13 cellular contexts compared by ENCODE assay signal in genomic region chr6:167119680-167120556, GRCh38. TPM values are rescaled to one million over a fixed set of nuclear protein-coding genes. Genes with fewer than 3 reads are reported as not detected.
A peak's percentile ranks its signal among the peaks of the same experiment; 100 is the strongest.
DNase-seq lines count a peak whose midpoint lies in the region; ATAC-seq and TF ChIP-seq lines count a peak whose summit lies in the region.
"Had no signal": no experiment of that assay in that cellular context is flagged by ENCODE, and none has a peak within 500 bp of the region (broad histone marks: within the 10 kb centered on the region; RNA-seq: fewer than 3 reads in every experiment).

No MANE protein-coding gene starts in this region.

- H3K36me3 Mint-ChIP-seq in activated naive CD8-positive, alpha-beta T cell = no peaks in the 10 kb centered on the region
- no peaks in the 10 kb centered on the region for H3K36me3 Mint-ChIP-seq in activated naive CD8-positive, alpha-beta T cell treated with anti-CD3 and anti-CD28 coated beads for 36 hours
- H3K36me3 Mint-ChIP-seq in stimulated activated naive B cell treated with anti-CD40 and anti-IgM and Interleukin-4, amounts not matched to agents 10 μg/mL and 1 μg/mL and 100 μg/mL, for 72 hours = peaks cover 0 to 8% of the 10 kb centered on the region in 2 donors
- H3K36me3 Mint-ChIP-seq: neural progenitor cell had no signal

- no peak for ATAC-seq in stimulated activated naive B cell treated with anti-CD40 and anti-IgM and Interleukin-4, amounts not matched to agents 10 μg/mL and 1 μg/mL and 100 μg/mL, for 72 hours (replicated peaks)
- no peak for ATAC-seq in HG03095 (IDR thresholded peaks at IDR 0.05; ENCODE audit: unreplicated experiment)

- TF ChIP-seq EP300 in SK-N-SH (IDR thresholded peaks at IDR 0.05; ENCODE audit: borderline replicate concordance in 1 of 2, low read depth in 1 of 2, low read length in 1 of 2) = no peak

- H3F3A ChIP-seq in MM.1S (ENCODE audit: insufficient read depth, low read length) (no peaks in the 10 kb centered on the region), SK-N-SH (replicated peaks; ENCODE audit: insufficient read depth) (no peaks in the 10 kb centered on the region)

- no peak for TF ChIP-seq RAD21 in SK-N-SH (IDR thresholded peaks at IDR 0.05; ENCODE audit: low read length)

- no peaks in the 10 kb centered on the region for H3K9me2 ChIP-seq in MM.1S (replicated peaks; ENCODE audit: insufficient read depth, low read length)
- no peaks in the 10 kb centered on the region for H3K9me2 ChIP-seq in SK-N-SH

- CTCF ChIA-PET in SK-N-SH (lab: Yijun Ruan, JAX) = interaction anchor here (0.8 kb wide), 1 partner anchor 170 kb away, joined by 3 read pairs; no protein-coding TSS in a partner anchor

- H3K27ac ChIP-seq in MM.1S (ENCODE audit: low read length) (no peak overlapping the region; the same call in 1 of the 2 replicates), SK-N-SH (ENCODE audit: low read depth in 2 of 2, low read length in 1 of 2) (no peak overlapping the region)
- H3K27ac ChIP-seq: adrenal gland; BLaER1 treated with 17β-estradiol and CSF1 and Interleukin-3, amounts not matched to agents 10 nM and 100 nM; neural progenitor cell; tibial artery had no signal

- H2AFZ ChIP-seq in MM.1S (ENCODE audit: low read length) (no peak overlapping the region), SK-N-SH (ENCODE audit: low read depth) (no peak overlapping the region)
- H2AFZ ChIP-seq: neural progenitor cell had no signal

- no peaks in the 10 kb centered on the region for H3K9me3 Mint-ChIP-seq in activated naive CD8-positive, alpha-beta T cell (ENCODE audit: low read depth)
- no peaks in the 10 kb centered on the region for H3K9me3 Mint-ChIP-seq in activated naive CD8-positive, alpha-beta T cell treated with anti-CD3 and anti-CD28 coated beads for 36 hours
- H3K9me3 Mint-ChIP-seq in stimulated activated naive B cell treated with anti-CD40 and anti-IgM and Interleukin-4, amounts not matched to agents 10 μg/mL and 1 μg/mL and 100 μg/mL, for 72 hours = no peaks in the 10 kb centered on the region
- H3K9me3 Mint-ChIP-seq: neural progenitor cell had no signal

- H3K4me3 ChIP-seq in MM.1S (ENCODE audit: low read length) (no peak overlapping the region), SK-N-SH (ENCODE audit: low read depth in 2 of 2, low read length in 1 of 2) (no peak overlapping the region)
- H3K4me3 ChIP-seq: adrenal gland; BLaER1 treated with 17β-estradiol and CSF1 and Interleukin-3, amounts not matched to agents 10 nM and 100 nM; neural progenitor cell; tibial artery had no signal

- H3K36me3 ChIP-seq in MM.1S (replicated peaks; ENCODE audit: insufficient read depth, low read length) (no peaks in the 10 kb centered on the region), SK-N-SH (replicated peaks in 1 of 2; ENCODE audit: control insufficient read depth in 1 of 2, insufficient read depth in 2 of 2, low read length in 1 of 2) (no peaks in the 10 kb centered on the region)
- H3K36me3 ChIP-seq: adrenal gland; BLaER1 treated with 17β-estradiol and CSF1 and Interleukin-3, amounts not matched to agents 10 nM and 100 nM; neural progenitor cell; tibial artery had no signal

- 41% methylated on average over 8 of the region's 8 CpGs for WGBS in SK-N-SH (ENCODE audit: low lambda C conversion rate)

- H3K27ac Mint-ChIP-seq in activated naive CD8-positive, alpha-beta T cell = peak overlapping the region; percentile 10
- H3K27ac Mint-ChIP-seq in activated naive CD8-positive, alpha-beta T cell treated with anti-CD3 and anti-CD28 coated beads for 36 hours = no peak overlapping the region
- peak overlapping the region; percentile 49 for H3K27ac Mint-ChIP-seq in stimulated activated naive B cell treated with anti-CD40 and anti-IgM and Interleukin-4, amounts not matched to agents 10 μg/mL and 1 μg/mL and 100 μg/mL, for 72 hours
- H3K27ac Mint-ChIP-seq: neural progenitor cell had no signal

- peaks cover 13% of the 10 kb centered on the region; the same call in 1 of the 2 replicates for H3K4me1 ChIP-seq in MM.1S (ENCODE audit: low read length)
- no peaks in the 10 kb centered on the region; a peak in 1 of 4 replicates for H3K4me1 ChIP-seq in SK-N-SH (ENCODE audit: control insufficient read depth in 1 of 2, insufficient read depth in 2 of 2, low read depth in 1 of 2, low read length in 1 of 2)
- H3K4me1 ChIP-seq: adrenal gland had no signal

- H3K4me2 ChIP-seq in MM.1S (ENCODE audit: low read depth, low read length) = no peak overlapping the region
- H3K4me2 ChIP-seq in SK-N-SH = no peak overlapping the region
- H3K4me2 ChIP-seq: neural progenitor cell had no signal

- H3K27me3 Mint-ChIP-seq in activated naive CD8-positive, alpha-beta T cell = no peaks in the 10 kb centered on the region
- H3K27me3 Mint-ChIP-seq in activated naive CD8-positive, alpha-beta T cell treated with anti-CD3 and anti-CD28 coated beads for 36 hours = no peaks in the 10 kb centered on the region
- no peaks in the 10 kb centered on the region for H3K27me3 Mint-ChIP-seq in stimulated activated naive B cell treated with anti-CD40 and anti-IgM and Interleukin-4, amounts not matched to agents 10 μg/mL and 1 μg/mL and 100 μg/mL, for 72 hours

- POLR2A ChIA-PET in SK-N-SH (lab: Yijun Ruan, JAX) = no interaction called here

- peaks cover 21% of the 10 kb centered on the region for H3K4me1 Mint-ChIP-seq in activated naive CD8-positive, alpha-beta T cell (ENCODE audit: low read depth)
- peaks cover 18% of the 10 kb centered on the region for H3K4me1 Mint-ChIP-seq in activated naive CD8-positive, alpha-beta T cell treated with anti-CD3 and anti-CD28 coated beads for 36 hours
- peaks cover 67 to 96% of the 10 kb centered on the region in 2 donors for H3K4me1 Mint-ChIP-seq in stimulated activated naive B cell treated with anti-CD40 and anti-IgM and Interleukin-4, amounts not matched to agents 10 μg/mL and 1 μg/mL and 100 μg/mL, for 72 hours

- H3K79me2 ChIP-seq in MM.1S (ENCODE audit: low read length) (no peaks in the 10 kb centered on the region), SK-N-SH (ENCODE audit: insufficient read depth) (no peaks in the 10 kb centered on the region)

- H3K9ac ChIP-seq in MM.1S (ENCODE audit: low read length) (no peak overlapping the region), SK-N-SH (no peak overlapping the region)
- H3K9ac ChIP-seq: BLaER1 treated with 17β-estradiol and CSF1 and Interleukin-3, amounts not matched to agents 10 nM and 100 nM; neural progenitor cell had no signal

- no peak for DNase-seq in activated naive CD8-positive, alpha-beta T cell treated with anti-CD3 and anti-CD28 coated beads for 36 hours
- peak; percentile 41 for DNase-seq in MM.1S
- peak; percentile 63 for DNase-seq in activated effector memory CD4-positive, alpha-beta T cell treated with Interleukin-2 at 50 U/mL for 16 hours
- no peak for DNase-seq in stimulated activated naive B cell treated with anti-CD40 and anti-IgM and Interleukin-4, amounts not matched to agents 10 μg/mL and 1 μg/mL and 100 μg/mL, for 72 hours
- no peak for DNase-seq in stimulated activated CD4-positive, alpha-beta T cell treated with anti-CD3 and anti-CD28 coated beads, Interleukin-12 subunit alpha, Interleukin-12 subunit beta, amount 100 ng/mL, for 4 hours
- no peak for DNase-seq in SK-N-SH
- DNase-seq: adrenal gland, tibial artery had no signal

- H3K9me3 ChIP-seq in MM.1S (replicated peaks; ENCODE audit: insufficient read depth, low read length) = no peaks in the 10 kb centered on the region
- no peaks in the 10 kb centered on the region for H3K9me3 ChIP-seq in SK-N-SH
- H3K9me3 ChIP-seq: adrenal gland, tibial artery had no signal

- H4K20me1 ChIP-seq in MM.1S (ENCODE audit: insufficient read depth, low read length) (no peaks in the 10 kb centered on the region), SK-N-SH (ENCODE audit: insufficient read depth) (no peaks in the 10 kb centered on the region)
- H4K20me1 ChIP-seq: BLaER1 treated with 17β-estradiol and CSF1 and Interleukin-3, amounts not matched to agents 10 nM and 100 nM had no signal

- H3K27me3 ChIP-seq in MM.1S (replicated peaks; ENCODE audit: insufficient read depth, low read length) (no peaks in the 10 kb centered on the region), SK-N-SH (ENCODE audit: insufficient read depth) (no peaks in the 10 kb centered on the region)
- H3K27me3 ChIP-seq: adrenal gland, neural progenitor cell had no signal

- TF ChIP-seq CTCF in MM.1S (IDR thresholded peaks at IDR 0.05; ENCODE audit: low read length) (peak; percentile 26), SK-N-SH (IDR thresholded peaks at IDR 0.05) (no peak)

- H3K4me3 Mint-ChIP-seq in activated naive CD8-positive, alpha-beta T cell = no peak overlapping the region
- H3K4me3 Mint-ChIP-seq in activated naive CD8-positive, alpha-beta T cell treated with anti-CD3 and anti-CD28 coated beads for 36 hours = no peak overlapping the region
- no peak overlapping the region for H3K4me3 Mint-ChIP-seq in stimulated activated naive B cell treated with anti-CD40 and anti-IgM and Interleukin-4, amounts not matched to agents 10 μg/mL and 1 μg/mL and 100 μg/mL, for 72 hours
- H3K4me3 Mint-ChIP-seq: neural progenitor cell had no signal

TF ChIP-seq in SK-N-SH, 30 proteins besides CTCF, POLR2A, EP300 and RAD21:
- no peak for TF ChIP-seq RXRA (IDR thresholded peaks at IDR 0.05; ENCODE audit: borderline replicate concordance, low read depth)
- TF ChIP-seq SMC3 (IDR thresholded peaks at IDR 0.05; ENCODE audit: low read depth, low read length) = no peak
- TF ChIP-seq CHD2 (IDR thresholded peaks at IDR 0.05; ENCODE audit: low read length, partially characterized antibody) = no peak
- TF ChIP-seq GABPA (IDR thresholded peaks at IDR 0.05; ENCODE audit: low read depth) = no peak
- TF ChIP-seq, protein P1, sequence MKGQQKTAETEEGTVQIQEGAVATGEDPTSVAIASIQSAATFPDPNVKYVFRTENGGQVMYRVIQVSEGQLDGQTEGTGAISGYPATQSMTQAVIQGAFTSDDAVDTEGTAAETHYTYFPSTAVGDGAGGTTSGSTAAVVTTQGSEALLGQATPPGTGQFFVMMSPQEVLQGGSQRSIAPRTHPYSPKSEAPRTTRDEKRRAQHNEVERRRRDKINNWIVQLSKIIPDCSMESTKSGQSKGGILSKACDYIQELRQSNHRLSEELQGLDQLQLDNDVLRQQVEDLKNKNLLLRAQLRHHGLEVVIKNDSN (IDR thresholded peaks at IDR 0.05; ENCODE audit: borderline replicate concordance, low read depth) = no peak
- TF ChIP-seq NFIC (IDR thresholded peaks at IDR 0.05; ENCODE audit: borderline replicate concordance) = no peak
- no peak for TF ChIP-seq MEF2A (IDR thresholded peaks at IDR 0.05; ENCODE audit: borderline replicate concordance, low read depth)
TF ChIP-seq in SK-N-SH: peak in this region for 0.

RNA-seq across cellular contexts. Expression of gene CCR6, which starts 3.0 kb away (rescaled TPM):
- under 1 TPM in 1 of 2 experiments, not detected in 1; 0.44 TPM for total RNA-seq in activated naive CD8-positive, alpha-beta T cell treated with anti-CD3 and anti-CD28 coated beads for 36 hours
- not detected in 2 replicates for polyA plus RNA-seq in SK-N-SH (2012; rRNA removed)
- polyA plus RNA-seq in SK-N-SH (2012; cell fraction: cytosol; rRNA removed) = not detected in 2 replicates
- polyA plus RNA-seq in SK-N-SH (2012; cell fraction: nucleus; rRNA removed) = not detected in 2 replicates
- total RNA-seq: adrenal gland; T-helper 2 cell treated with Interferon-gamma antibody and Interleukin-4, amounts not matched to agents 100 ng/mL and 5 ng/mL, for 36 hours had no signal
- polyA plus RNA-seq: adrenal gland had no signal

RNA-seq across cellular contexts. Expression of gene GPR31, which starts 37.9 kb away (rescaled TPM):
- not detected for total RNA-seq in activated naive CD8-positive, alpha-beta T cell treated with anti-CD3 and anti-CD28 coated beads for 36 hours
- polyA plus RNA-seq in SK-N-SH (2012; rRNA removed) = not detected in 2 replicates
- not detected in 2 replicates for polyA plus RNA-seq in SK-N-SH (2012; cell fraction: cytosol; rRNA removed)
- polyA plus RNA-seq in SK-N-SH (2012; cell fraction: nucleus; rRNA removed) = not detected in 2 replicates
- total RNA-seq: adrenal gland; T-helper 2 cell treated with Interferon-gamma antibody and Interleukin-4, amounts not matched to agents 100 ng/mL and 5 ng/mL, for 36 hours had no signal
- polyA plus RNA-seq: adrenal gland had no signal

Comparison
In these comparisons a context has a peak if more than half of its experiments do, and no peak if none do; other contexts are left out.
1. DNase-seq: peak in MM.1S (single experiment) and activated effector memory CD4-positive, alpha-beta T cell treated with Interleukin-2 at 50 U/mL for 16 hours (single experiment); none in activated naive CD8-positive, alpha-beta T cell treated with anti-CD3 and anti-CD28 coated beads for 36 hours (single experiment), stimulated activated naive B cell treated with anti-CD40 and anti-IgM and Interleukin-4, amounts not matched to agents 10 μg/mL and 1 μg/mL and 100 μg/mL, for 72 hours (single experiment), stimulated activated CD4-positive, alpha-beta T cell treated with anti-CD3 and anti-CD28 coated beads, Interleukin-12 subunit alpha, Interleukin-12 subunit beta, amount 100 ng/mL, for 4 hours (single experiment) and SK-N-SH (single experiment).